22 cellular contexts compared by ENCODE assay signal in the genomic region with DNA sequence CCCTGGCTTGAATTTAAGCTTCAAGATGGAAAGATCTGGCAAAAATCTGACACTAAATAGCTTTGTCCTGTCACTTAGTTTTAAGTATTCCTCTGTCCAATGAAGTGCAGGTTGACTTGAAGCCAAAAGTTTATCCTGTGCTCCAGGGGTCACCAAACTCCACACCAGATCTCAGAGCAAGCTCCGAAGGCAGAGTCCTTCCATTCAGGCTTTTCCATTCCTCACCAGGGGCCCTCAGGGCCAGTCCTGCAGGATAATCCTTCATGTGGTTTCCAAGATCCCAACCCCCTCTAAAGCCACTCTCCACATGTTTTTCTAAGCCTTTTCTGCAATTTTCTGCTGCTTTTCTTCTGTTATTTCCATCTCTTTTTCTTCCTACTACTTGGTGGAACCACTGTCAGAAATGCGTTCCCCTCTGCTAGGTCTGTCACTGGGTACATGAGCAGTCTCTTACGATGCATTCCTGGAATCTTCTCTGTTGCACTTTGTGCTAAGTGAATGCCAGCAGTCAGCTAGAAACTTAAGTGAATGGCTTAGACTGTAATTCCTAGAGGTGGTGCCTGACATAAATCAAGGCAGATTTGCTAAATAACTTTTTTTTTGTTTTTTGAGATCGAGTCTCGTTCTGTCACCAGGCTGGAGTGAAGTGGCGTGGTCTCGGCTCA.
DNase-seq lines count a peak whose midpoint lies in the region; ATAC-seq, FAIRE-seq and TF ChIP-seq lines count a peak whose summit lies in the region.
"Had no signal": no experiment of that assay in that cellular context is flagged by ENCODE, and none has a peak within 500 bp of the region (broad histone marks: within the 10 kb centered on the region; RNA-seq: fewer than 3 reads in every experiment).

No MANE protein-coding gene starts in this region.

- H3K9me3 ChIP-seq in vagina = no peaks in the 10 kb centered on the region
- H3K9me3 ChIP-seq: A549, BE2C had no signal

- peak; percentile 100 for FAIRE-seq in G401.6 (lab: Jason Lieb, UNC)
- FAIRE-seq: A549, H1, K562 had no signal

- no peaks in the 10 kb centered on the region for H3K27me3 ChIP-seq in vagina
- H3K27me3 ChIP-seq: BE2C, SJSA1 had no signal

- H3K27ac ChIP-seq in vagina = no peak overlapping the region
- H3K27ac ChIP-seq: A549, SJSA1 had no signal

- no peaks in the 10 kb centered on the region for H3K36me3 Mint-ChIP-seq in mesothelial cell of epicardium

- no peaks in the 10 kb centered on the region for H3K4me1 ChIP-seq in vagina
- H3K4me1 ChIP-seq: A549, BE2C had no signal

- H3K27me3 Mint-ChIP-seq in mesothelial cell of epicardium (ENCODE audit: low read depth) = no peaks in the 10 kb centered on the region

- no peak for ATAC-seq in HG02870 (IDR thresholded peaks at IDR 0.05; ENCODE audit: unreplicated experiment)
- ATAC-seq: A549, K562 had no signal

- peaks cover 6% of the 10 kb centered on the region for H3K9me3 Mint-ChIP-seq in mesothelial cell of epicardium

- TF ChIP-seq CTCF in mesothelial cell of epicardium (IDR thresholded peaks at IDR 0.05; ENCODE audit: unreplicated experiment) = no peak
- TF ChIP-seq CTCF in vagina (IDR thresholded peaks at IDR 0.05) = no peak

- H3K4me3 ChIP-seq in vagina = no peak overlapping the region
- H3K4me3 ChIP-seq: A549, K562, SJSA1 had no signal

- peaks cover 51% of the 10 kb centered on the region for H3K4me1 Mint-ChIP-seq in mesothelial cell of epicardium

- DNase-seq in cerebellar cortex (ENCODE audit: low spot score) (peak; percentile 92), mesothelial cell of epicardium (ENCODE audit: low spot score in 2 of 2, unreplicated experiment in 2 of 2) (no peak), renal cortical epithelial cell (ENCODE audit: low read depth) (peak; percentile 57), vagina (ENCODE audit: extremely low spot score in 2 of 2) (no peak), NCI-H1694 treated with DMSO at 0.1 percent for 48 hours (lab: John Stamatoyannopoulos, UW) (no peak), DMS 273 (lab: John Stamatoyannopoulos, UW; ENCODE audit: unreplicated experiment) (no peak)
- DNase-seq: BE2C, DND-41, GF-D8, MM.1S, NCI-H1048, NCI-H1436, NCI-H1930, NCI-H2227 treated with DMSO at 0.1 percent for 48 hours, NCI-H510A, NCI-H748 treated with DMSO at 0.1 percent for 48 hours had no signal

- no peak for TF ChIP-seq POLR2A in vagina (IDR thresholded peaks at IDR 0.05)

- H3K27ac Mint-ChIP-seq in mesothelial cell of epicardium = peak overlapping the region; percentile 43

- H3K36me3 ChIP-seq in vagina = no peaks in the 10 kb centered on the region
- H3K36me3 ChIP-seq: BE2C, SJSA1 had no signal

- intact Hi-C loops in vagina (cut with DNase I) = loop anchor here (5.0 kb wide), 1 partner anchor 682 kb away; no protein-coding TSS in a partner anchor

- no peak overlapping the region for H3K4me3 Mint-ChIP-seq in mesothelial cell of epicardium

Comparison
In these comparisons a context has a peak if more than half of its experiments do, and no peak if none do; other contexts are left out.
1. DNase-seq: peak in cerebellar cortex (single experiment) and renal cortical epithelial cell (single experiment); none in mesothelial cell of epicardium (0 of 2), vagina (0 of 2), NCI-H1694 treated with DMSO at 0.1 percent for 48 hours (single experiment) and DMS 273 (single experiment).